ENCODE assay signal across 2 cellular contexts in the genomic region with DNA sequence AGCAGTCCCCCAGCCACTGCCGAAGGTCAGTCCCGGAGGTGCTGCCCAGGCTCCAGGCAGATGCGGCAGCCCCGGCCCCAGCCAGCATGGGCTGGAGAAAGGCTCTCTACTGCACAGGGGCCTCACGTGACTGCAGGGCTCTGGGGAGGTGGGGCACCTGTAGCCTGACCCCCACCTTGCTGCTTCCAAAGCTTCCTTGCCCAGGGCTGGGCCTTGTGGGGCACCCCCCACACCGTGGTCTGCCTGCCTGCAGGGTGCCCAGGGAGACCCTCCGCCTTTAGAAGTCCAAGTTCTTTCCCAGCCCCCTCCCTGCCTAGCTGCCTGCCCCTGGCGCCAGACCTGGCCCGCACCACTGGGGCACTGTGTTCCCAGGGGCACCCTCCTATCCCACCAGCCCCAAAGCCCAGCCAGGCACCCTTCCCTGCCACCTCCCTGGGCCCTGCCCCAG.
TF ChIP-seq lines count a peak whose summit lies in the region.

No MANE protein-coding gene starts in this region.

TF ChIP-seq in HepG2, 621 proteins besides CTCF, POLR2A, EP300 and RAD21 (continues in another document):
- TF ChIP-seq ATAD3A (CRISPR knock-in tag; IDR thresholded peaks at IDR 0.05) = no peak
- no peak for TF ChIP-seq GFI1 (CRISPR knock-in tag; IDR thresholded peaks at IDR 0.05; ENCODE audit: borderline replicate concordance)
- TF ChIP-seq JUN (CRISPR knock-in tag; IDR thresholded peaks at IDR 0.05) = no peak
- TF ChIP-seq ZNF724P (CRISPR knock-in tag; IDR thresholded peaks at IDR 0.05; ENCODE audit: borderline replicate concordance) = 0 out of 2 replicates have a peak, but pooled peaks have one; percentile 10
- TF ChIP-seq ZBTB21 (CRISPR knock-in tag; IDR thresholded peaks at IDR 0.05) = no peak
- TF ChIP-seq KMT2B (CRISPR knock-in tag; IDR thresholded peaks at IDR 0.05) = no peak
- no peak for TF ChIP-seq NFKB2 (CRISPR knock-in tag; IDR thresholded peaks at IDR 0.05; ENCODE audit: borderline replicate concordance)
- no peak for TF ChIP-seq SRY (CRISPR knock-in tag; IDR thresholded peaks at IDR 0.05)
- TF ChIP-seq UBTF (CRISPR knock-in tag; IDR thresholded peaks at IDR 0.05) = no peak
- TF ChIP-seq ZNF747 (CRISPR knock-in tag; IDR thresholded peaks at IDR 0.05; ENCODE audit: borderline replicate concordance) = no peak
- TF ChIP-seq HMGXB3 (CRISPR knock-in tag; IDR thresholded peaks at IDR 0.05; ENCODE audit: borderline replicate concordance) = no peak
- TF ChIP-seq, protein P1, sequence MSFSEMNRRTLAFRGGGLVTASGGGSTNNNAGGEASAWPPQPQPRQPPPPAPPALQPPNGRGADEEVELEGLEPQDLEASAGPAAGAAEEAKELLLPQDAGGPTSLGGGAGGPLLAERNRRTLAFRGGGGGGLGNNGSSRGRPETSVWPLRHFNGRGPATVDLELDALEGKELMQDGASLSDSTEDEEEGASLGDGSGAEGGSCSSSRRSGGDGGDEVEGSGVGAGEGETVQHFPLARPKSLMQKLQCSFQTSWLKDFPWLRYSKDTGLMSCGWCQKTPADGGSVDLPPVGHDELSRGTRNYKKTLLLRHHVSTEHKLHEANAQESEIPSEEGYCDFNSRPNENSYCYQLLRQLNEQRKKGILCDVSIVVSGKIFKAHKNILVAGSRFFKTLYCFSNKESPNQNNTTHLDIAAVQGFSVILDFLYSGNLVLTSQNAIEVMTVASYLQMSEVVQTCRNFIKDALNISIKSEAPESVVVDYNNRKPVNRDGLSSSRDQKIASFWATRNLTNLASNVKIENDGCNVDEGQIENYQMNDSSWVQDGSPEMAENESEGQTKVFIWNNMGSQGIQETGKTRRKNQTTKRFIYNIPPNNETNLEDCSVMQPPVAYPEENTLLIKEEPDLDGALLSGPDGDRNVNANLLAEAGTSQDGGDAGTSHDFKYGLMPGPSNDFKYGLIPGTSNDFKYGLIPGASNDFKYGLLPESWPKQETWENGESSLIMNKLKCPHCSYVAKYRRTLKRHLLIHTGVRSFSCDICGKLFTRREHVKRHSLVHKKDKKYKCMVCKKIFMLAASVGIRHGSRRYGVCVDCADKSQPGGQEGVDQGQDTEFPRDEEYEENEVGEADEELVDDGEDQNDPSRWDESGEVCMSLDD (CRISPR knock-in tag; IDR thresholded peaks at IDR 0.05; ENCODE audit: borderline replicate concordance) = no peak
- TF ChIP-seq AGO2 (optimal IDR thresholded peaks at IDR 0.05; ENCODE audit: low read depth, low read length) = peak; percentile 39

TF ChIP-seq in GM12891, 5 proteins besides CTCF, POLR2A, EP300 and RAD21:
- TF ChIP-seq POU2F2 (IDR thresholded peaks at IDR 0.05; ENCODE audit: low read depth, low read length) (no peak), SPI1 (IDR thresholded peaks at IDR 0.05; ENCODE audit: low read depth, low read length) (no peak), POLR2AphosphoS5 (IDR thresholded peaks at IDR 0.05; ENCODE audit: low read depth, low read length) (no peak), TAF1 (IDR thresholded peaks at IDR 0.05; ENCODE audit: low read depth, low read length) (no peak), PAX5 (IDR thresholded peaks at IDR 0.05; ENCODE audit: insufficient read depth, low read length, severe bottlenecking) (no peak)
TF ChIP-seq in GM12891: peak in this region for 0.
